1 cellular context compared by ENCODE assay signal in the genomic region with DNA sequence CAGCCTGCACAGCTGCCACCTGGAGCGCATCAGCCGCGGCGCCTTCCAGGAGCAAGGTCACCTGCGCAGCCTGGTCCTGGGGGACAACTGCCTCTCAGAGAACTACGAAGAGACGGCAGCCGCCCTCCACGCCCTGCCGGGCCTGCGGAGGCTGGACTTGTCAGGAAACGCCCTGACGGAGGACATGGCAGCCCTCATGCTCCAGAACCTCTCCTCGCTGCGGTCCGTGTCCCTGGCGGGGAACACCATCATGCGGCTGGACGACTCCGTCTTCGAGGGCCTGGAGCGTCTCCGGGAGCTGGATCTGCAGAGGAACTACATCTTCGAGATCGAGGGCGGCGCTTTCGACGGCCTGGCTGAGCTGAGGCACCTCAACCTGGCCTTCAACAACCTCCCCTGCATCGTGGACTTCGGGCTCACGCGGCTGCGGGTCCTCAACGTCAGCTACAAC.
TF ChIP-seq lines count a peak whose summit lies in the region.

No MANE protein-coding gene starts in this region.

TF ChIP-seq in K562, 482 proteins besides CTCF, POLR2A, EP300 and RAD21:
- TF ChIP-seq, protein P1, sequence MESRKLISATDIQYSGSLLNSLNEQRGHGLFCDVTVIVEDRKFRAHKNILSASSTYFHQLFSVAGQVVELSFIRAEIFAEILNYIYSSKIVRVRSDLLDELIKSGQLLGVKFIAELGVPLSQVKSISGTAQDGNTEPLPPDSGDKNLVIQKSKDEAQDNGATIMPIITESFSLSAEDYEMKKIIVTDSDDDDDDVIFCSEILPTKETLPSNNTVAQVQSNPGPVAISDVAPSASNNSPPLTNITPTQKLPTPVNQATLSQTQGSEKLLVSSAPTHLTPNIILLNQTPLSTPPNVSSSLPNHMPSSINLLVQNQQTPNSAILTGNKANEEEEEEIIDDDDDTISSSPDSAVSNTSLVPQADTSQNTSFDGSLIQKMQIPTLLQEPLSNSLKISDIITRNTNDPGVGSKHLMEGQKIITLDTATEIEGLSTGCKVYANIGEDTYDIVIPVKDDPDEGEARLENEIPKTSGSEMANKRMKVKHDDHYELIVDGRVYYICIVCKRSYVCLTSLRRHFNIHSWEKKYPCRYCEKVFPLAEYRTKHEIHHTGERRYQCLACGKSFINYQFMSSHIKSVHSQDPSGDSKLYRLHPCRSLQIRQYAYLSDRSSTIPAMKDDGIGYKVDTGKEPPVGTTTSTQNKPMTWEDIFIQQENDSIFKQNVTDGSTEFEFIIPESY (CRISPR knock-in tag; IDR thresholded peaks at IDR 0.05) = peak; percentile 12; the same call in 1 of the 2 replicates
- no peak for TF ChIP-seq CBFA2T2 (conservative IDR thresholded peaks at IDR 0.05)
- no peak for TF ChIP-seq ARHGAP35 (IDR thresholded peaks at IDR 0.05; ENCODE audit: partially characterized antibody)
- TF ChIP-seq, protein P2, sequence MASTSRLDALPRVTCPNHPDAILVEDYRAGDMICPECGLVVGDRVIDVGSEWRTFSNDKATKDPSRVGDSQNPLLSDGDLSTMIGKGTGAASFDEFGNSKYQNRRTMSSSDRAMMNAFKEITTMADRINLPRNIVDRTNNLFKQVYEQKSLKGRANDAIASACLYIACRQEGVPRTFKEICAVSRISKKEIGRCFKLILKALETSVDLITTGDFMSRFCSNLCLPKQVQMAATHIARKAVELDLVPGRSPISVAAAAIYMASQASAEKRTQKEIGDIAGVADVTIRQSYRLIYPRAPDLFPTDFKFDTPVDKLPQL (IDR thresholded peaks at IDR 0.05; ENCODE audit: extremely low read depth, insufficient read length) = no peak
